14 cellular contexts compared by ENCODE assay signal in genomic region chr11:1838077-1838425, GRCh38. TPM values are rescaled to one million over a fixed set of nuclear protein-coding genes. Genes with fewer than 3 reads are reported as not detected.
DNase-seq lines count a peak whose midpoint lies in the region; ATAC-seq and TF ChIP-seq lines count a peak whose summit lies in the region.
"Had no signal": no experiment of that assay in that cellular context is flagged by ENCODE, and none has a peak within 500 bp of the region (broad histone marks: within the 10 kb centered on the region; RNA-seq: fewer than 3 reads in every experiment).

No MANE protein-coding gene starts in this region.

- H3K4me3 ChIP-seq in mesendoderm (ENCODE audit: low read length) (no peak overlapping the region), PC-3 (ENCODE audit: low read length) (no peak overlapping the region), A673 (ENCODE audit: low read depth, low read length, poor library complexity, severe bottlenecking) (no peak overlapping the region), mucosa of descending colon (no peak overlapping the region)
- H3K4me3 ChIP-seq: SJSA1, stomach had no signal

- H3K9me3 ChIP-seq in PC-3 (ENCODE audit: low read length) (no peaks in the 10 kb centered on the region), A673 (ENCODE audit: low read depth, low read length, poor library complexity, severe bottlenecking) (no peaks in the 10 kb centered on the region), mucosa of descending colon (no peaks in the 10 kb centered on the region)
- H3K9me3 ChIP-seq: SJSA1, stomach had no signal

- DNase-seq in RWPE1 (ENCODE audit: low spot score) (no peak), mesendoderm (no peak), PC-3 (no peak), A673 (ENCODE audit: low spot score) (no peak), mucosa of descending colon (no peak)
- no peak for DNase-seq in stimulated activated CD4-positive, alpha-beta T cell treated with anti-CD3 and anti-CD28 coated beads, Interleukin-2, amount 100 ng/mL, for 24 hours
- DNase-seq: hippocampal formation, NCI-H1092 treated with DMSO at 0.1 percent for 48 hours, NCI-H510A had no signal

- CTCF ChIA-PET in RWPE1 (lab: Yijun Ruan, JAX), result no interaction called here
- CTCF ChIA-PET in PC-3 (lab: Charles Lee), result no interaction called here
- CTCF ChIA-PET in A673 (lab: Charles Lee), result no interaction called here

- H3K4me1 ChIP-seq in mesendoderm (ENCODE audit: control insufficient read depth, low read depth, low read length) (no peaks in the 10 kb centered on the region), PC-3 (ENCODE audit: insufficient read depth, low read length) (peaks cover 19% of the 10 kb centered on the region), A673 (ENCODE audit: insufficient read depth, low read length, poor library complexity, severe bottlenecking) (no peaks in the 10 kb centered on the region), mucosa of descending colon (ENCODE audit: low read depth) (peaks cover 25% of the 10 kb centered on the region)

- H4K5ac ChIP-seq in mesendoderm (ENCODE audit: low read length), result no peak overlapping the region

- H2BK15ac ChIP-seq in mesendoderm (replicated peaks; ENCODE audit: low read depth), result no peak overlapping the region

- H3K36me3 ChIP-seq in mesendoderm (ENCODE audit: control insufficient read depth, insufficient read depth, low read length) (no peaks in the 10 kb centered on the region), PC-3 (ENCODE audit: low read depth, low read length) (no peaks in the 10 kb centered on the region), A673 (ENCODE audit: insufficient read depth, low read length, poor library complexity, severe bottlenecking) (no peaks in the 10 kb centered on the region), mucosa of descending colon (ENCODE audit: low read depth) (no peaks in the 10 kb centered on the region)
- H3K36me3 ChIP-seq: SJSA1, stomach had no signal

- peak; percentile 5 for ATAC-seq in GM21723 (IDR thresholded peaks at IDR 0.05; ENCODE audit: unreplicated experiment)
- ATAC-seq in PC-3, result no peak
- ATAC-seq in mucosa of descending colon, result no peak

- no peaks in the 10 kb centered on the region for H3K79me2 ChIP-seq in mesendoderm (ENCODE audit: control insufficient read depth, insufficient read depth, low read length)
- H3K79me2 ChIP-seq in PC-3 (ENCODE audit: low read length), result no peaks in the 10 kb centered on the region

- no peak overlapping the region for H2BK120ac ChIP-seq in mesendoderm (ENCODE audit: low read depth, low read length)

- no peaks in the 10 kb centered on the region for H3K9me2 ChIP-seq in PC-3 (replicated peaks; ENCODE audit: low read length)

- peak; percentile 58; the same call in 1 of the 2 replicates for TF ChIP-seq CTCF in C4-2B (conservative IDR thresholded peaks at IDR 0.05)
- TF ChIP-seq CTCF in RWPE1 (conservative IDR thresholded peaks at IDR 0.05; ENCODE audit: low read depth), result peak; percentile 47; the same call in 1 of the 2 replicates
- no peak for TF ChIP-seq CTCF in PC-3 (conservative IDR thresholded peaks at IDR 0.05; ENCODE audit: low read depth, low read length)
- no peak for TF ChIP-seq CTCF in A673 (conservative IDR thresholded peaks at IDR 0.05; ENCODE audit: low read depth, low read length)
- TF ChIP-seq CTCF in mucosa of descending colon (IDR thresholded peaks at IDR 0.05), result no peak

- H2BK5ac ChIP-seq in mesendoderm (ENCODE audit: low read length), result no peak overlapping the region

- no peaks in the 10 kb centered on the region for H4K20me1 ChIP-seq in PC-3 (ENCODE audit: low read length)

- intact Hi-C loops in PC-3 (cut with micrococcal nuclease) (loop anchor here (10.0 kb wide), 1 partner anchor 317 kb away; no protein-coding TSS in a partner anchor), A673 (cut with micrococcal nuclease; ENCODE audit: unreplicated experiment) (no loop called here), mucosa of descending colon (cut with DNase I, micrococcal nuclease) (no loop called here)

- BruUV-seq in PC-3 (replicated peaks; lab: Mats Ljungman, UMichigan), result no TSS peak
- BruUV-seq in A673 (replicated peaks; lab: Mats Ljungman, UMichigan), result no TSS peak

- no peak overlapping the region for H3K27ac ChIP-seq in C4-2B
- H3K27ac ChIP-seq in RWPE1, result peak overlapping the region; percentile 97
- H3K27ac ChIP-seq in mesendoderm (ENCODE audit: low read depth, low read length), result no peak overlapping the region
- H3K27ac ChIP-seq in PC-3 (ENCODE audit: low read length), result no peak overlapping the region
- H3K27ac ChIP-seq in A673 (ENCODE audit: low read depth, low read length, poor library complexity, severe bottlenecking), result no peak overlapping the region
- H3K27ac ChIP-seq: SJSA1 had no signal

- H3K79me1 ChIP-seq in mesendoderm (ENCODE audit: low read length), result no peaks in the 10 kb centered on the region

- no peak overlapping the region for H3K4ac ChIP-seq in mesendoderm (ENCODE audit: low read depth, low read length)

- no CpG with 5 or more reads among the region's 17 CpGs for WGBS in mesendoderm (ENCODE audit: extremely low coverage, insufficient coverage, low lambda C conversion rate)

- no peak overlapping the region for H3K4me2 ChIP-seq in mesendoderm (ENCODE audit: low read length)
- no peak overlapping the region for H3K4me2 ChIP-seq in PC-3 (ENCODE audit: low read length)

- no peaks in the 10 kb centered on the region for H3F3A ChIP-seq in PC-3 (ENCODE audit: low read length, unreplicated experiment)

- H2AK5ac ChIP-seq in mesendoderm (ENCODE audit: low read length), result no peak overlapping the region

- POLR2A ChIA-PET in RWPE1 (lab: Yijun Ruan, JAX; ENCODE audit: low non-redundant PET), result no interaction called here
- POLR2A ChIA-PET in PC-3 (lab: Charles Lee; ENCODE audit: unreplicated experiment), result no interaction called here
- POLR2A ChIA-PET in A673 (lab: Charles Lee; ENCODE audit: low non-redundant PET), result no interaction called here

- H3K9ac ChIP-seq in mesendoderm (ENCODE audit: low read length), result no peak overlapping the region
- no peak overlapping the region for H3K9ac ChIP-seq in PC-3 (ENCODE audit: low read length)

- H3K18ac ChIP-seq in mesendoderm (ENCODE audit: low read length), result no peak overlapping the region

- no peak overlapping the region for H4K8ac ChIP-seq in mesendoderm (ENCODE audit: low read depth, low read length)

- no peak overlapping the region for H3K23ac ChIP-seq in mesendoderm (ENCODE audit: low read length)

- H3K27me3 ChIP-seq in mesendoderm (ENCODE audit: insufficient read depth, low read length, poor library complexity) (no peaks in the 10 kb centered on the region), PC-3 (ENCODE audit: low read length) (no peaks in the 10 kb centered on the region), A673 (replicated peaks; ENCODE audit: insufficient read depth, low read depth, low read length, poor library complexity) (no peaks in the 10 kb centered on the region)
- H3K27me3 ChIP-seq: SJSA1 had no signal

- peak overlapping the region; percentile 15 for H3K56ac ChIP-seq in mesendoderm (ENCODE audit: low read length)

- no peak overlapping the region for H2AFZ ChIP-seq in PC-3 (ENCODE audit: low read length)

RNA-seq across cellular contexts. Expression of gene TNNI2, which starts 0.7 kb away (rescaled TPM):
- polyA plus RNA-seq in mesendoderm (2013, experiment 1 of 2), result not detected
- not detected for polyA plus RNA-seq in mesendoderm (2013, experiment 2 of 2)
- total RNA-seq in PC-3 (2014; rRNA removed) (0.55 TPM in 1 of 2 replicates, not detected in the other), A673 (2021) (not detected in 2 replicates), mucosa of descending colon (under 1 TPM in 1 of 3 donors, not detected in 2; 0.46 TPM)
- total RNA-seq: activated T-cell treated with anti-CD3 and anti-CD28 coated beads, Interleukin-2, amount 50 U/mL, for 4 hours; SJSA1 had no signal

RNA-seq across cellular contexts. Expression of gene SYT8, which starts 3.3 kb away (rescaled TPM):
- not detected for polyA plus RNA-seq in mesendoderm (2013, experiment 1 of 2)
- not detected for polyA plus RNA-seq in mesendoderm (2013, experiment 2 of 2)
- 4.7 and 7.8 TPM in 2 replicates for total RNA-seq in PC-3 (2014; rRNA removed)
- total RNA-seq in A673 (2021), result not detected in 2 replicates
- total RNA-seq in mucosa of descending colon, result 1 to 10 TPM in 2 of 3 donors, under 1 TPM in 1; 0.98 to 2.4 (median 2.1) TPM
- total RNA-seq: activated T-cell treated with anti-CD3 and anti-CD28 coated beads, Interleukin-2, amount 50 U/mL, for 4 hours; SJSA1 had no signal

RNA-seq across cellular contexts. Expression of gene LSP1, which starts 14.8 kb away (rescaled TPM):
- polyA plus RNA-seq in mesendoderm (2013, experiment 1 of 2), result 0.08 TPM
- polyA plus RNA-seq in mesendoderm (2013, experiment 2 of 2), result 0.03 TPM
- total RNA-seq in PC-3 (2014; rRNA removed) (not detected in 2 replicates), A673 (2021) (not detected in 2 replicates), mucosa of descending colon (10 to 100 TPM; 18.5 to 32.2 (median 23.6) TPM)

RNA-seq across cellular contexts. Expression of gene PRR33, which starts 53.6 kb away (rescaled TPM):
- not detected for polyA plus RNA-seq in mesendoderm (2013, experiment 1 of 2)
- polyA plus RNA-seq in mesendoderm (2013, experiment 2 of 2), result 0.01 TPM
- not detected in 2 replicates for total RNA-seq in PC-3 (2014; rRNA removed)
- total RNA-seq in A673 (2021), result not detected in 2 replicates
- total RNA-seq in mucosa of descending colon, result not detected
- total RNA-seq: SJSA1, stomach had no signal

Comparison
In these comparisons a context has a peak if more than half of its experiments do, and no peak if none do; other contexts are left out.
1. CTCF ChIP-seq: peak in C4-2B (single experiment) and RWPE1 (single experiment); none in PC-3 (single experiment), A673 (single experiment) and mucosa of descending colon (single experiment).
2. RNA of gene LSP1, which starts 14.8 kb away (total RNA-seq): 18.5 to 32.2 TPM in mucosa of descending colon; not detected in PC-3 and not detected in A673; every median in the first group is over 10 times any median in the second.